28 cellular contexts compared by ENCODE assay signal in genomic region chr15:89445553-89445952, GRCh38. TPM values are rescaled to one million over a fixed set of nuclear protein-coding genes. Genes with fewer than 3 reads are reported as not detected.
"Had no signal": no experiment of that assay in that cellular context is flagged by ENCODE, and none has a peak within 500 bp of the region (broad histone marks: within the 10 kb centered on the region; RNA-seq: fewer than 3 reads in every experiment).

No MANE protein-coding gene starts in this region.

- H3K27me3 ChIP-seq: right lobe of liver, testis, thyroid gland, vagina had no signal

- H3K9me3 ChIP-seq: left ventricle myocardium inferior, right atrium auricular region, right lobe of liver, testis, thyroid gland, transverse colon, upper lobe of left lung, vagina had no signal

- DNase-seq: left ventricle myocardium inferior; mesendoderm; naive B cell; natural killer cell; right lobe of liver; stimulated activated CD4-positive, alpha-beta T cell treated with anti-CD3 and anti-CD28 coated beads, Interleukin-1b, Interleukin-23, amount 100 ng/mL, for 48 hours; stimulated activated CD4-positive, alpha-beta T cell treated with anti-CD3 and anti-CD28 coated beads, Interleukin-2, amount 100 ng/mL, for 48 hours; stimulated activated CD4-positive, alpha-beta T cell treated with anti-CD3 and anti-CD28 coated beads, Interleukin-4, amount 100 ng/mL, for 4 hours; stimulated activated CD8-positive, alpha-beta memory T cell treated with anti-CD3 and anti-CD28 coated beads, Interleukin-4, amount 100 ng/mL, for 48 hours; stimulated activated naive CD4-positive, alpha-beta T cell treated with Interleukin-2 at 50 U/mL for 16 hours; stimulated activated naive CD8-positive, alpha-beta T cell treated with anti-CD3 and anti-CD28 coated beads, Interleukin-15, amount 100 ng/mL, for 72 hours; testis; thyroid gland; transverse colon; upper lobe of left lung had no signal

- H3K36me3 Mint-ChIP-seq: mesothelial cell of epicardium; natural killer cell; stimulated activated memory B cell treated with anti-CD40 and anti-IgM and Interleukin-4, amounts not matched to agents 10 μg/mL and 1 μg/mL and 100 μg/mL, for 72 hours had no signal

- H3K36me3 ChIP-seq: left ventricle myocardium inferior, right atrium auricular region, right lobe of liver, thyroid gland, transverse colon, upper lobe of left lung, vagina had no signal

- H3K4me1 Mint-ChIP-seq: stimulated activated naive CD8-positive, alpha-beta T cell treated with anti-CD3 and anti-CD28 coated beads, Interleukin-15, amount 100 ng/mL, for 72 hours had no signal

- H3K4me2 ChIP-seq: hepatocyte, smooth muscle cell had no signal

- H2AFZ ChIP-seq: hepatocyte had no signal

- H3K4me1 ChIP-seq: left ventricle myocardium inferior, right atrium auricular region, right lobe of liver, testis, thyroid gland, transverse colon, upper lobe of left lung, vagina had no signal

- H3K27ac Mint-ChIP-seq: mesothelial cell of epicardium; natural killer cell; nephron progenitor cell; progenitor cell of endocrine pancreas; stimulated activated memory B cell treated with anti-CD40 and anti-IgM and Interleukin-4, amounts not matched to agents 10 μg/mL and 1 μg/mL and 100 μg/mL, for 72 hours; stimulated activated naive CD8-positive, alpha-beta T cell treated with anti-CD3 and anti-CD28 coated beads, Interleukin-15, amount 100 ng/mL, for 72 hours had no signal

- H3K4me3 Mint-ChIP-seq: mesothelial cell of epicardium; naive B cell; natural killer cell; nephron progenitor cell; stimulated activated memory B cell treated with anti-CD40 and anti-IgM and Interleukin-4, amounts not matched to agents 10 μg/mL and 1 μg/mL and 100 μg/mL, for 72 hours; stimulated activated naive CD8-positive, alpha-beta T cell treated with anti-CD3 and anti-CD28 coated beads, Interleukin-15, amount 100 ng/mL, for 72 hours had no signal

- H3K9me3 Mint-ChIP-seq: mesothelial cell of epicardium; natural killer cell; nephron progenitor cell; stimulated activated naive CD8-positive, alpha-beta T cell treated with anti-CD3 and anti-CD28 coated beads, Interleukin-15, amount 100 ng/mL, for 72 hours had no signal

- H3K4me3 ChIP-seq: hepatocyte, left ventricle myocardium inferior, lung, right atrium auricular region, right lobe of liver, smooth muscle cell, testis, thyroid gland, transverse colon, upper lobe of left lung, vagina had no signal

- H3K79me2 ChIP-seq: hepatocyte had no signal

- H3K27ac ChIP-seq: hepatocyte, left ventricle myocardium inferior, right atrium auricular region, right lobe of liver, testis, thyroid gland, transverse colon, upper lobe of left lung, vagina had no signal

RNA-seq across cellular contexts. Expression of gene RHCG, which starts 50.8 kb away (rescaled TPM):
- total RNA-seq: mononuclear cell, natural killer cell, osteoblast, progenitor cell of endocrine pancreas, pulmonary artery endothelial cell, skeletal muscle tissue, thyroid gland, upper lobe of left lung had no signal
